Comparison of ENCODE assay signal across 19 cellular contexts in genomic region chr22:37037669-37038068, GRCh38.
"Had no signal": no experiment of that assay in that cellular context is flagged by ENCODE, and none has a peak within 500 bp of the region (broad histone marks: within the 10 kb centered on the region; RNA-seq: fewer than 3 reads in every experiment).

No MANE protein-coding gene starts in this region.

- DNase-seq: dorsolateral prefrontal cortex; effector CD4-positive, alpha-beta T cell; mucosa of descending colon; naive B cell; nucleus accumbens; ovary; psoas muscle; stimulated activated CD4-positive, alpha-beta T cell treated with anti-CD3 and anti-CD28 coated beads, Interleukin-15, amount 100 ng/mL, for 24 hours; stimulated activated CD4-positive, alpha-beta T cell treated with anti-CD3 and anti-CD28 coated beads, Interleukin-2, amount 100 ng/mL, for 48 hours; stimulated activated naive CD4-positive, alpha-beta T cell; stimulated activated naive CD8-positive, alpha-beta T cell treated with anti-CD3 and anti-CD28 coated beads, Interleukin-15, amount 100 ng/mL, for 72 hours; trophoblast cell had no signal

- H3K4me2 ChIP-seq: neural progenitor cell had no signal

- H3K9ac ChIP-seq: neural progenitor cell had no signal

- ATAC-seq: mucosa of descending colon; psoas muscle; stimulated activated naive CD8-positive, alpha-beta T cell treated with anti-CD3 and anti-CD28 coated beads, Interleukin-15, amount 100 ng/mL, for 72 hours had no signal

- H2AFZ ChIP-seq: neural progenitor cell had no signal

- H3K36me3 ChIP-seq: neural progenitor cell, ovary, suprapubic skin, vagina had no signal

- H3K9me3 ChIP-seq: mucosa of descending colon, ovary, psoas muscle, suprapubic skin, vagina had no signal

- FAIRE-seq: frontal cortex, keratinocyte had no signal

- H3K27me3 ChIP-seq: dorsolateral prefrontal cortex, neural progenitor cell, ovary, vagina had no signal

- H3K4me1 ChIP-seq: psoas muscle had no signal

- H3K27ac ChIP-seq: dorsolateral prefrontal cortex, neural progenitor cell, ovary, psoas muscle, skin epidermis, suprapubic skin, vagina had no signal

- H3K4me3 ChIP-seq: dorsolateral prefrontal cortex, lung, mucosa of descending colon, neural progenitor cell, ovary, psoas muscle, skin epidermis, suprapubic skin, vagina had no signal
